In the genomic region with DNA sequence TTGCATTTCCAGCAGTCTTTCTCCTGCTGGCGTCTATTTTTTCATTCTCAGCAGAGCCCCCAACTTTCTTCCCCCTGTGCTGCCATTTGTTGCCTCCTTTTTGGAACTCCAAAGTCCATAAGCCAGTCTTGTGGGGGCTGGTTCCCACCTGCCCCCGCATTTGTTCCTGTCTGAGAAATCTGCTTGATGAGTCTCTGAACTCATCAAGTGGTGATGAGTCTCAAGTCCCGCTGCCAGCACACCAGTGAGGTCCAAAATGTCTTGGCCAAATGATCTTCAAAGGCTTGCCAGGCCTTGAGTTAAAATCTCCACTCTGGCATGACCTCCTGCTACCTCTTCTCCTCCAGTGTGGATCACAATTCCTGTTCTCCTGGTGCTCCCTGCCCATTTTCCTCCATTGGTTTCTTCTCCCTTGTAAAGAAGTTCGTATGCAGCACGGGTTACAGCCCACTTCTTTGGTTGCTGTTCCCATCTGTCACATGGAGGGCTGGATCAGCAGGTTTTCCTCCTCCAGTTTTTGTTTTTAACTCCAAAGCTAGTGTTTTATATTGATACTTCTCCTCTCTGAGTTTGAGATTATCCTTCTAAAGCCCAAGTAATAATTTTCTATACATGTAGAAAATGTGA, we compare ENCODE assay signal across 25 cellular contexts.
DNase-seq lines count a peak whose midpoint lies in the region; ATAC-seq and TF ChIP-seq lines count a peak whose summit lies in the region.
"Had no signal": no experiment of that assay in that cellular context is flagged by ENCODE, and none has a peak within 500 bp of the region (broad histone marks: within the 10 kb centered on the region; RNA-seq: fewer than 3 reads in every experiment).

No MANE protein-coding gene starts in this region.

- H4K20me1 ChIP-seq in neural progenitor cell (ENCODE audit: low read depth) = no peaks in the 10 kb centered on the region

- no peaks in the 10 kb centered on the region for H3K27me3 ChIP-seq in neural progenitor cell
- H3K27me3 ChIP-seq: SJCRH30 had no signal

- H3K4me3 Mint-ChIP-seq in HFFc6 (peak overlapping the region; percentile 16; the same call in 1 of the 2 replicates), neural progenitor cell (no peak overlapping the region)
- no peak overlapping the region for H3K4me3 Mint-ChIP-seq in activated T-helper 1 cell treated with anti-CD3 and anti-CD28 coated beads, Interleukin-12 subunit alpha, Interleukin-12 subunit beta, Interleukin-2, Interleukin-4 antibody, amounts not matched to agents 30 ng/mL and 10 ng/mL and 1 ng/mL, durations not matched to agents 14 hours and 24 hours and 36 hours
- H3K4me3 Mint-ChIP-seq: B cell; CD14-positive monocyte; CD8-positive, alpha-beta memory T cell; H9; T-helper 17 cell had no signal

- no peaks in the 10 kb centered on the region for H3K79me2 ChIP-seq in neural progenitor cell (ENCODE audit: low read depth)

- intact Hi-C loops in activated T-helper 1 cell treated with anti-CD3 and anti-CD28 coated beads, Interleukin-12 subunit alpha, Interleukin-12 subunit beta, Interleukin-2, Interleukin-4 antibody, amounts not matched to agents 30 ng/mL and 10 ng/mL and 1 ng/mL, durations not matched to agents 14 hours and 24 hours and 36 hours (cut with micrococcal nuclease) = no loop called here

- peaks cover 3% of the 10 kb centered on the region; the same call in 1 of the 2 replicates for H3K36me3 Mint-ChIP-seq in HFFc6 (ENCODE audit: low read depth)
- H3K36me3 Mint-ChIP-seq in neural progenitor cell = no peaks in the 10 kb centered on the region
- H3K36me3 Mint-ChIP-seq in activated T-helper 1 cell treated with anti-CD3 and anti-CD28 coated beads, Interleukin-12 subunit alpha, Interleukin-12 subunit beta, Interleukin-2, Interleukin-4 antibody, amounts not matched to agents 30 ng/mL and 10 ng/mL and 1 ng/mL, durations not matched to agents 14 hours and 24 hours and 36 hours (ENCODE audit: low read depth) = no peaks in the 10 kb centered on the region
- H3K36me3 Mint-ChIP-seq: CD14-positive monocyte; CD8-positive, alpha-beta memory T cell had no signal

- H3F3A ChIP-seq in neural progenitor cell (ENCODE audit: low read depth) = no peaks in the 10 kb centered on the region

- ATAC-seq in GM21526 (IDR thresholded peaks at IDR 0.05; ENCODE audit: low FRiP score, unreplicated experiment) = no peak
- ATAC-seq: PC-3, SK-N-SH treated with all-trans-retinoic acid at 6 μM for 48 hours, T-helper 17 cell had no signal

- no peak overlapping the region for H3K4me2 ChIP-seq in neural progenitor cell

- H3K27me3 Mint-ChIP-seq in HFFc6 (ENCODE audit: insufficient read depth) (peaks cover 10% of the 10 kb centered on the region), neural progenitor cell (ENCODE audit: insufficient read depth, low read depth) (no peaks in the 10 kb centered on the region)
- no peaks in the 10 kb centered on the region for H3K27me3 Mint-ChIP-seq in activated T-helper 1 cell treated with anti-CD3 and anti-CD28 coated beads, Interleukin-12 subunit alpha, Interleukin-12 subunit beta, Interleukin-2, Interleukin-4 antibody, amounts not matched to agents 30 ng/mL and 10 ng/mL and 1 ng/mL, durations not matched to agents 14 hours and 24 hours and 36 hours (ENCODE audit: insufficient read depth)
- H3K27me3 Mint-ChIP-seq: CD8-positive, alpha-beta memory T cell; T-helper 17 cell had no signal

- H3K4me3 ChIP-seq in neural progenitor cell = no peak overlapping the region
- H3K4me3 ChIP-seq: SJCRH30 had no signal

- no peak for TF ChIP-seq CTCF in HFFc6 (IDR thresholded peaks at IDR 0.05)
- no peak for TF ChIP-seq CTCF in neural progenitor cell (IDR thresholded peaks at IDR 0.05)

- no peaks in the 10 kb centered on the region for H3K36me3 ChIP-seq in neural progenitor cell
- H3K36me3 ChIP-seq: SJCRH30 had no signal

- H3K9me3 Mint-ChIP-seq in HFFc6 (no peaks in the 10 kb centered on the region), neural progenitor cell (no peaks in the 10 kb centered on the region)
- H3K9me3 Mint-ChIP-seq in activated T-helper 1 cell treated with anti-CD3 and anti-CD28 coated beads, Interleukin-12 subunit alpha, Interleukin-12 subunit beta, Interleukin-2, Interleukin-4 antibody, amounts not matched to agents 30 ng/mL and 10 ng/mL and 1 ng/mL, durations not matched to agents 14 hours and 24 hours and 36 hours = no peaks in the 10 kb centered on the region
- H3K9me3 Mint-ChIP-seq: CD14-positive monocyte, H9 had no signal

- no peak overlapping the region for H3K27ac ChIP-seq in neural progenitor cell
- H3K27ac ChIP-seq: SJCRH30 had no signal

- H3K27ac Mint-ChIP-seq in HFFc6 = no peak overlapping the region; the same call in 1 of the 2 replicates
- no peak overlapping the region for H3K27ac Mint-ChIP-seq in neural progenitor cell
- no peak overlapping the region for H3K27ac Mint-ChIP-seq in activated T-helper 1 cell treated with anti-CD3 and anti-CD28 coated beads, Interleukin-12 subunit alpha, Interleukin-12 subunit beta, Interleukin-2, Interleukin-4 antibody, amounts not matched to agents 30 ng/mL and 10 ng/mL and 1 ng/mL, durations not matched to agents 14 hours and 24 hours and 36 hours
- H3K27ac Mint-ChIP-seq: B cell, CD14-positive monocyte, H9, T-helper 17 cell had no signal

- peak overlapping the region; percentile 34 for H2AFZ ChIP-seq in neural progenitor cell (replicated peaks)

- no peak overlapping the region for H3K9ac ChIP-seq in neural progenitor cell

- DNase-seq in HFFc6 (no peak), cerebellar cortex (ENCODE audit: low spot score) (peak; percentile 34), neural progenitor cell (ENCODE audit: low spot score) (no peak), superior temporal gyrus (ENCODE audit: extremely low spot score) (peak; percentile 65), NCI-H1417 (lab: John Stamatoyannopoulos, UW) (no peak)
- no peak for DNase-seq in activated T-helper 1 cell treated with anti-CD3 and anti-CD28 coated beads, Interleukin-12 subunit alpha, Interleukin-12 subunit beta, Interleukin-2, Interleukin-4 antibody, amounts not matched to agents 30 ng/mL and 10 ng/mL and 1 ng/mL, durations not matched to agents 14 hours and 24 hours and 36 hours (ENCODE audit: low spot score)
- DNase-seq: CD8-positive, alpha-beta memory T cell; DMS153; DND-41; H9; IMR-90; KG1; NCI-H1092; NCI-H1436; NCI-H1930; NCI-H2107; NCI-H82; NK-92 treated with Interleukin-12 subunit alpha and Interleukin-12 subunit beta, amount 100 ng/mL, for 24 hours; PC-3; SJCRH30; T-helper 17 cell had no signal

- no peaks in the 10 kb centered on the region for H3K9me3 ChIP-seq in neural progenitor cell (ENCODE audit: low read depth)
- H3K9me3 ChIP-seq: SJCRH30 had no signal

- peaks cover 67% of the 10 kb centered on the region; the same call in 1 of the 2 replicates for H3K4me1 Mint-ChIP-seq in HFFc6 (ENCODE audit: low read depth)
- H3K4me1 Mint-ChIP-seq in neural progenitor cell = peaks cover 2% of the 10 kb centered on the region
- no peaks in the 10 kb centered on the region for H3K4me1 Mint-ChIP-seq in activated T-helper 1 cell treated with anti-CD3 and anti-CD28 coated beads, Interleukin-12 subunit alpha, Interleukin-12 subunit beta, Interleukin-2, Interleukin-4 antibody, amounts not matched to agents 30 ng/mL and 10 ng/mL and 1 ng/mL, durations not matched to agents 14 hours and 24 hours and 36 hours (ENCODE audit: low read depth)
- H3K4me1 Mint-ChIP-seq: B cell; CD14-positive monocyte; CD8-positive, alpha-beta memory T cell; T-helper 17 cell had no signal

- H3K4me1 ChIP-seq in neural progenitor cell = peaks cover 4% of the 10 kb centered on the region
- H3K4me1 ChIP-seq: SJCRH30 had no signal

Comparison
In these comparisons a context has a peak if more than half of its experiments do, and no peak if none do; other contexts are left out.
1. DNase-seq: peak in cerebellar cortex (single experiment) and superior temporal gyrus (single experiment); none in HFFc6 (single experiment), neural progenitor cell (single experiment), NCI-H1417 (0 of 3) and activated T-helper 1 cell treated with anti-CD3 and anti-CD28 coated beads, Interleukin-12 subunit alpha, Interleukin-12 subunit beta, Interleukin-2, Interleukin-4 antibody, amounts not matched to agents 30 ng/mL and 10 ng/mL and 1 ng/mL, durations not matched to agents 14 hours and 24 hours and 36 hours (single experiment).